Comparison of ENCODE assay signal across 1 cellular context in the genomic region with DNA sequence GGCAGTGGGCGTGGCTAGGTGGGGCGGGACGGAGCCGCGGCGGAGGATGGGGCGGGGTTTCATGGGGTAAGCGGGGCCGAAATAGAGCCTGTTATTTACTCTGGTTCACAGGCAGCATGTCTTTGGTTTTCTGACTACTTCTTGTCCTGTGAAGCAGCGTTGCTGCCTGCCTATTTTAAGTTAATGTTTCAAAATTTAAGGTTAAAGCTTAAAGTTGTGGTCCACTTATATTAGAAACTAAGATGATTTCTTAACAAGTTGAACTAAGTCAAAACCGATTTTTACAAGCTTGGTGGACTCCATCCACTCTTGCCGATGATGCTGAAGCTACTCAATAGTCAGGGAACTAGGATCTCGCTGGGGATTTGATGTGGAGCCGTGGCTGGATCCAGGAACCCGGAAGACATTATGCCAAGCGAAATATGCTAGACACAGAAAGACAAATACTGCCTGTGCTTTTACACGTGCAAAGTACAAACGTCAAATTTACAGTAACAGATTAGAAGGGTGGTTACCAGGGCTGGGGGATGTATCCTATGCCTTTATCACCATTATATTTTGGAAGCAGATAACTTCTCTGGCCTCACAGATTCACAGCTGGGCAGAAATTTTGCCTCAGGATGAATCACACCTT.
TF ChIP-seq lines count a peak whose summit lies in the region.

No MANE protein-coding gene starts in this region.

TF ChIP-seq in IMR-90, 13 proteins besides CTCF, POLR2A, EP300 and RAD21 (continued from another document):
- TF ChIP-seq MXI1 (IDR thresholded peaks at IDR 0.05; ENCODE audit: borderline replicate concordance, low read depth, low read length) (no peak), RFX5 (IDR thresholded peaks at IDR 0.05; ENCODE audit: low read depth, low read length) (no peak), ELK1 (IDR thresholded peaks at IDR 0.05; ENCODE audit: borderline replicate concordance, low read depth, low read length) (no peak), FOS (IDR thresholded peaks at IDR 0.05; ENCODE audit: low read depth, low read length) (no peak), USF2 (IDR thresholded peaks at IDR 0.05; ENCODE audit: low read depth, low read length) (no peak), BHLHE40 (IDR thresholded peaks at IDR 0.05; ENCODE audit: low read depth, low read length) (no peak), CEBPB (IDR thresholded peaks at IDR 0.05; ENCODE audit: low read depth, low read length) (no peak), SMC3 (IDR thresholded peaks at IDR 0.05; ENCODE audit: low read depth, low read length) (no peak), NFE2L2 (IDR thresholded peaks at IDR 0.05; ENCODE audit: low read depth, low read length) (no peak), MAZ (IDR thresholded peaks at IDR 0.05; ENCODE audit: borderline replicate concordance, low read depth, low read length) (no peak), RCOR1 (IDR thresholded peaks at IDR 0.05; ENCODE audit: insufficient replicate concordance, low read length) (no peak)
